In the genomic region with DNA sequence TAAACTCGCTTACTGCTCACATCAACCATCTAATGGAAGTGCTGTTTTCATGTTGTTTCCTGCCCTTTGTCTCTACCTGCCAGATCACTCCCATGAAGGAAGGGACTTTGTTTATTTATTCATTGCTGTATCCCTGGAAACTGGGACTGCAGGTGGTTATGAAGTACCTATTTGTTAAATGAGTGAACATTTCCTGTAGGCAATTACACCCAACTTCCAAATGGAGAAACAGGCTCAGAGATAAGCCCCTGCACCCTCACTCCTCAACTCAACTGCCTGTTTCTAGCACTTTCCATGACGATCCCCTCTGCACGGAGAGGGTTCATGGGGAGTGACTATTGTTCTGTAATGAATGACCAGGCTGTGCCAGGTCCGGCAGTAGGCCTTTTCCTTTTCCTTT, we compare ENCODE assay signal across 11 cellular contexts. TPM values are rescaled to one million over a fixed set of nuclear protein-coding genes. Genes with fewer than 3 reads are reported as not detected.
DNase-seq lines count a peak whose midpoint lies in the region; ATAC-seq and TF ChIP-seq lines count a peak whose summit lies in the region.
"Had no signal": no experiment of that assay in that cellular context is flagged by ENCODE, and none has a peak within 500 bp of the region (broad histone marks: within the 10 kb centered on the region; RNA-seq: fewer than 3 reads in every experiment).

No MANE protein-coding gene starts in this region.

- peak overlapping the region; percentile 28 for H3K27ac Mint-ChIP-seq in Caco-2 (ENCODE audit: unreplicated experiment)
- no peak overlapping the region for H3K27ac Mint-ChIP-seq in MCF 10A (ENCODE audit: low read depth, unreplicated experiment)
- no peak overlapping the region for H3K27ac Mint-ChIP-seq in mesothelial cell of epicardium
- no peak overlapping the region for H3K27ac Mint-ChIP-seq in HFFc6

- H3K4me3 Mint-ChIP-seq in Caco-2 (ENCODE audit: unreplicated experiment) (no peak overlapping the region), MCF 10A (ENCODE audit: unreplicated experiment) (no peak overlapping the region), mesothelial cell of epicardium (no peak overlapping the region), HFFc6 (no peak overlapping the region)

- DNase-seq in Caco-2 (no peak), NCI-H2029 treated with DMSO at 0.1 percent for 48 hours (lab: John Stamatoyannopoulos, UW) (peak; percentile 94), MCF 10A (ENCODE audit: unreplicated experiment) (peak; percentile 64), right atrium auricular region (ENCODE audit: low spot score) (no peak), mesothelial cell of epicardium (ENCODE audit: low spot score in 2 of 2, unreplicated experiment in 2 of 2) (no peak), HFFc6 (no peak)
- DNase-seq: CD4-positive, alpha-beta memory T cell; NCI-H2227 treated with DMSO at 0.1 percent for 48 hours; upper lobe of left lung had no signal

- H3K36me3 ChIP-seq in Caco-2 (ENCODE audit: control insufficient read depth, insufficient read depth, low read length) = peaks cover 3% of the 10 kb centered on the region
- H3K36me3 ChIP-seq in mesodermal cell (ENCODE audit: control insufficient read depth, insufficient read depth, low read length) = peaks cover 16% of the 10 kb centered on the region
- H3K36me3 ChIP-seq in right atrium auricular region = peaks cover 11% of the 10 kb centered on the region

- H3K36me3 Mint-ChIP-seq in Caco-2 (ENCODE audit: insufficient read depth, unreplicated experiment) = peaks cover 19% of the 10 kb centered on the region
- peaks cover 16% of the 10 kb centered on the region for H3K36me3 Mint-ChIP-seq in MCF 10A (ENCODE audit: insufficient read depth, unreplicated experiment)
- peaks cover 5% of the 10 kb centered on the region for H3K36me3 Mint-ChIP-seq in mesothelial cell of epicardium
- H3K36me3 Mint-ChIP-seq in HFFc6 (ENCODE audit: low read depth) = peaks cover 9% of the 10 kb centered on the region

- no peak for ATAC-seq in GM19324 (IDR thresholded peaks at IDR 0.05; ENCODE audit: low FRiP score, unreplicated experiment)

- POLR2A ChIA-PET in Caco-2 (lab: Charles Lee) (interaction anchor here (0.7 kb wide), 1 partner anchor 232 kb away, joined by 3 read pairs; no protein-coding TSS in a partner anchor), MCF 10A (lab: Yijun Ruan, JAX) (interaction anchor here (1.1 to 1.6 kb wide), 2 partner anchors 28 to 63 kb away, joined by 3 read pairs; partner anchors contain the start of gene EHD2)

- intact Hi-C loops in Caco-2 (cut with micrococcal nuclease; ENCODE audit: unreplicated experiment) = no loop called here
- intact Hi-C loops in MCF 10A (cut with micrococcal nuclease) = no loop called here

- 83% methylated on average over 1 of the region's 4 CpGs; no CpG with 5 or more reads in 1 of the 2 experiments for WGBS in mesodermal cell (ENCODE audit: insufficient coverage in 2 of 2), 2 experiments

- BruUV-seq in Caco-2 (replicated peaks; lab: Mats Ljungman, UMichigan) (no TSS peak), MCF 10A (replicated peaks; lab: Mats Ljungman, UMichigan) (no TSS peak)

- H3K4me1 ChIP-seq in Caco-2 (peaks cover 14% of the 10 kb centered on the region), mesodermal cell (ENCODE audit: control insufficient read depth, insufficient read depth, low read length, poor library complexity, severe bottlenecking) (peaks cover 10% of the 10 kb centered on the region), right atrium auricular region (peaks cover 0 to 32% of the 10 kb centered on the region in 2 donors)

- H3K27me3 ChIP-seq in Caco-2 (replicated peaks; ENCODE audit: control insufficient read depth, insufficient read depth, low read length) (no peaks in the 10 kb centered on the region), right atrium auricular region (no peaks in the 10 kb centered on the region)
- H3K27me3 ChIP-seq: upper lobe of left lung had no signal

- H3K27me3 Mint-ChIP-seq in Caco-2 (ENCODE audit: insufficient read depth, unreplicated experiment) = no peaks in the 10 kb centered on the region
- H3K27me3 Mint-ChIP-seq in MCF 10A (ENCODE audit: insufficient read depth, unreplicated experiment) = no peaks in the 10 kb centered on the region
- no peaks in the 10 kb centered on the region for H3K27me3 Mint-ChIP-seq in mesothelial cell of epicardium (ENCODE audit: low read depth)
- H3K27me3 Mint-ChIP-seq in HFFc6 (ENCODE audit: insufficient read depth) = no peaks in the 10 kb centered on the region
- H3K27me3 Mint-ChIP-seq: CD4-positive, alpha-beta memory T cell had no signal

- H3K9me3 ChIP-seq in Caco-2 = no peaks in the 10 kb centered on the region
- no peaks in the 10 kb centered on the region for H3K9me3 ChIP-seq in mesodermal cell (ENCODE audit: control insufficient read depth, low read length)
- H3K9me3 ChIP-seq in right atrium auricular region = no peaks in the 10 kb centered on the region
- H3K9me3 ChIP-seq: upper lobe of left lung had no signal

- H3K9me3 Mint-ChIP-seq in Caco-2 (ENCODE audit: unreplicated experiment) (no peaks in the 10 kb centered on the region), MCF 10A (ENCODE audit: unreplicated experiment) (no peaks in the 10 kb centered on the region), mesothelial cell of epicardium (no peaks in the 10 kb centered on the region), HFFc6 (no peaks in the 10 kb centered on the region)
- H3K9me3 Mint-ChIP-seq: CD4-positive, alpha-beta memory T cell had no signal

- no peak for TF ChIP-seq CTCF in Caco-2 (IDR thresholded peaks at IDR 0.05; ENCODE audit: insufficient read depth in 1 of 2, low read depth in 1 of 2, low read length in 1 of 2, severe bottlenecking in 1 of 2, unreplicated experiment in 1 of 2)
- TF ChIP-seq CTCF in MCF 10A (IDR thresholded peaks at IDR 0.05; ENCODE audit: unreplicated experiment) = no peak
- TF ChIP-seq CTCF in right atrium auricular region (IDR thresholded peaks at IDR 0.05) = no peak
- TF ChIP-seq CTCF in mesothelial cell of epicardium (IDR thresholded peaks at IDR 0.05; ENCODE audit: unreplicated experiment) = no peak
- no peak for TF ChIP-seq CTCF in HFFc6 (IDR thresholded peaks at IDR 0.05)

- no peak overlapping the region for H3K4me3 ChIP-seq in Caco-2 (ENCODE audit: low read depth, low read length)
- no peak overlapping the region for H3K4me3 ChIP-seq in mesodermal cell (ENCODE audit: extremely low read depth, insufficient read depth, low read length, poor library complexity, severe bottlenecking)
- no peak overlapping the region for H3K4me3 ChIP-seq in right atrium auricular region

- CTCF ChIA-PET in Caco-2 (lab: Charles Lee) (no interaction called here), MCF 10A (lab: Yijun Ruan, JAX) (interaction anchor here (0.7 to 1.7 kb wide), 2 partner anchors 13 to 86 kb away, joined by 3 to 5 read pairs; no protein-coding TSS in a partner anchor)

- peak overlapping the region; percentile 84 for H3K27ac ChIP-seq in mesodermal cell (ENCODE audit: low read depth, low read length, severe bottlenecking)
- peak overlapping the region in 1 of 2 donors; percentile 57 for H3K27ac ChIP-seq in right atrium auricular region

- H3K4me1 Mint-ChIP-seq in Caco-2 (ENCODE audit: low read depth, unreplicated experiment) = peaks cover 18% of the 10 kb centered on the region
- H3K4me1 Mint-ChIP-seq in MCF 10A (ENCODE audit: insufficient read depth, unreplicated experiment) = peaks cover 25% of the 10 kb centered on the region
- peaks cover 18% of the 10 kb centered on the region for H3K4me1 Mint-ChIP-seq in mesothelial cell of epicardium
- H3K4me1 Mint-ChIP-seq in HFFc6 (ENCODE audit: low read depth) = peaks cover 21% of the 10 kb centered on the region

RNA-seq across cellular contexts. Expression of gene SELENOW, which starts 1.9 kb away (rescaled TPM):
- 110 and 119 TPM in 2 replicates for total RNA-seq in Caco-2 (2022)
- 93.5 and 115 TPM in 2 replicates for total RNA-seq in MCF 10A (2022)
- 121 TPM for polyA plus RNA-seq in mesodermal cell (2013, experiment 1 of 2)
- polyA plus RNA-seq in mesodermal cell (2013, experiment 2 of 2) = 108 TPM
- 1,000 to 10,000 TPM; 1,458 to 1,507 TPM for total RNA-seq in right atrium auricular region
- 113 to 127 TPM (median 117 TPM) in 3 replicates for total RNA-seq in mesothelial cell of epicardium
- 100 to 1,000 TPM; 214 to 245 (median 224) TPM for total RNA-seq in HFFc6 (2021; fragmentation: NEBNext Ultra II Directional; extraction: Animal tissue kit (Norgen Biotek cat#: 25700))

RNA-seq across cellular contexts. Expression of gene TPRX1, which starts 27.8 kb away (rescaled TPM):
- not detected in 2 replicates for total RNA-seq in Caco-2 (2022)
- total RNA-seq in MCF 10A (2022) = not detected in 2 replicates
- not detected for polyA plus RNA-seq in mesodermal cell (2013, experiment 1 of 2)
- not detected for polyA plus RNA-seq in mesodermal cell (2013, experiment 2 of 2)
- total RNA-seq in right atrium auricular region = not detected
- not detected in 3 replicates for total RNA-seq in mesothelial cell of epicardium
- not detected for total RNA-seq in HFFc6 (2021; fragmentation: NEBNext Ultra II Directional; extraction: Animal tissue kit (Norgen Biotek cat#: 25700))
- total RNA-seq: CD4-positive, alpha-beta memory T cell; upper lobe of left lung had no signal
- polyA plus RNA-seq: CD4-positive, alpha-beta memory T cell had no signal

RNA-seq across cellular contexts. Expression of gene NOP53, which starts 31.2 kb away (rescaled TPM):
- total RNA-seq in Caco-2 (2022) (347 and 360 TPM in 2 replicates), MCF 10A (2022) (165 and 211 TPM in 2 replicates), right atrium auricular region (100 to 1,000 TPM; 143 to 243 TPM), mesothelial cell of epicardium (290 to 313 TPM (median 310 TPM) in 3 replicates)
- polyA plus RNA-seq in mesodermal cell (2013, experiment 1 of 2) = 220 TPM
- 208 TPM for polyA plus RNA-seq in mesodermal cell (2013, experiment 2 of 2)
- 100 to 1,000 TPM in 4 of 6 experiments, 10 to 100 TPM in 2; 72.7 to 113 (median 106) TPM for total RNA-seq in HFFc6 (2021; fragmentation: NEBNext Ultra II Directional; extraction: Animal tissue kit (Norgen Biotek cat#: 25700))

RNA-seq across cellular contexts. Expression of gene CRX, which starts 45.2 kb away (rescaled TPM):
- not detected in 2 replicates for total RNA-seq in Caco-2 (2022)
- not detected in 2 replicates for total RNA-seq in MCF 10A (2022)
- not detected for polyA plus RNA-seq in mesodermal cell (2013, experiment 1 of 2)
- polyA plus RNA-seq in mesodermal cell (2013, experiment 2 of 2) = not detected
- not detected for total RNA-seq in right atrium auricular region
- total RNA-seq in mesothelial cell of epicardium = not detected in 3 replicates
- not detected for total RNA-seq in HFFc6 (2021; fragmentation: NEBNext Ultra II Directional; extraction: Animal tissue kit (Norgen Biotek cat#: 25700))
- total RNA-seq: CD4-positive, alpha-beta memory T cell; upper lobe of left lung had no signal
- polyA plus RNA-seq: CD4-positive, alpha-beta memory T cell had no signal

Comparison
In these comparisons a context has a peak if more than half of its experiments do, and no peak if none do; other contexts are left out.
1. DNase-seq: peak in NCI-H2029 treated with DMSO at 0.1 percent for 48 hours (single experiment) and MCF 10A (single experiment); none in Caco-2 (0 of 2), right atrium auricular region (single experiment), mesothelial cell of epicardium (0 of 2) and HFFc6 (single experiment).
2. RNA of gene SELENOW, which starts 1.9 kb away (total RNA-seq): 1,458 to 1,507 TPM in right atrium auricular region; 214 to 245 TPM in HFFc6, 113 to 127 TPM in mesothelial cell of epicardium, 93.5 to 115 TPM in MCF 10A and 110 to 119 TPM in Caco-2; every median in the first group is over 4 times any median in the second.